Comparison of ENCODE assay signal across 8 cellular contexts in the genomic region with DNA sequence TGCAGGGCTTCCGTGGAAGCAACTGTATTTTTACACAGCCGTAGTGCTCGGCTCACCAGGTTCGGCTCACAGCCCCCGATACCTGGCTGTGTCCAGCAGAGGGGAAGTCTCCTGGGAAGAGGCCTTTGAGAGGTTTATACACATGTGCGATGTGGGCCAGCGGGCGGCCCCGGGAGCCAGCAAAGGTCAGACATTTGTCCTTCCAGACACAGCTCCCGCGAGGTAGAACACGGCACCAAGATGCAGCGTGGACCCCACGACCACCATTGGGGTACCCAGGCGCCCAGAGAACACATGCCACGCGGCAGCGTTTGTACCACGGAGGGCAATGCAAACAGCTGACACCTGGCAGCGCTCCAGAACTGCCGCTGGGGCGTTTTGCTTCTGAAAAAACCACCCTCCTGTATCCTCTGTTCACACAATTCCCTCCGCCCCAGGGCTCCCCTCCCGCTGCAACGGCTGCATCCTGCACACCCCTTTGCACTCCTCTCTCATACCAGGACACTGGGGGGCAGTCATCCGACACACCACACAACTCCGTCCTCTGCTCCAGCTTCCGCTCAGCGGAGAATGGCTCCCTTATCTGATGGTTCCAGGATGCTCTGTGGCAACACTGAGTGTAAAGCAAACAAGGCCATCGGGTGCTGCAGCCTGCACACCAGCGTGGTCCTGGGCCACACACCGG.
DNase-seq lines count a peak whose midpoint lies in the region; ATAC-seq, FAIRE-seq and TF ChIP-seq lines count a peak whose summit lies in the region.

No MANE protein-coding gene starts in this region.

- intact Hi-C loops in colonic mucosa (cut with DNase I): loop anchor here (10.0 kb wide), 1 partner anchor 122 kb away; no protein-coding TSS in a partner anchor
- intact Hi-C loops in HepG2 (cut with micrococcal nuclease; ENCODE audit: unreplicated experiment): loop anchor here (1.0 to 5.0 kb wide), 4 partner anchors 34 to 640 kb away; no protein-coding TSS in a partner anchor

- peak; percentile 86 to 91 for TF ChIP-seq EP300 in HepG2 (IDR thresholded peaks at IDR 0.05; ENCODE audit: low read depth in 2 of 2, low read length in 2 of 2)
- peak; percentile 90 for TF ChIP-seq EP300 in HepG2 (CRISPR knock-in tag; IDR thresholded peaks at IDR 0.05; ENCODE audit: borderline replicate concordance)

- DNase-seq in ACHN: peak; percentile 41
- DNase-seq in NCI-H2227 (lab: John Stamatoyannopoulos, UW; ENCODE audit: unreplicated experiment): peak; percentile 53
- peak; percentile 47 to 63 for DNase-seq in activated CD4-positive, alpha-beta T cell treated with anti-CD3 and anti-CD28 coated beads for 4 hours
- DNase-seq in colonic mucosa: peak; percentile 85
- DNase-seq in HepG2 (ENCODE audit: low spot score): peak; percentile 98
- DNase-seq in stimulated activated CD4-positive, alpha-beta T cell treated with anti-CD3 and anti-CD28 coated beads, Interleukin-2, amount 100 ng/mL, for 24 hours: peak; percentile 71 to 74
- no peak for DNase-seq in NCI-H446 (lab: John Stamatoyannopoulos, UW)

- TF ChIP-seq CTCF in colonic mucosa (IDR thresholded peaks at IDR 0.05): peak; percentile 51
- peak; percentile 99 for TF ChIP-seq CTCF in HepG2 (CRISPR knock-in tag; IDR thresholded peaks at IDR 0.05)

- H3K27me3 ChIP-seq in colonic mucosa (no peaks in the 10 kb centered on the region), HepG2 (ENCODE audit: control insufficient read depth in 1 of 2, insufficient read depth in 2 of 2, low read length in 2 of 2) (no peaks in the 10 kb centered on the region)

- H3K4me3 ChIP-seq in colonic mucosa (no peak overlapping the region), HepG2 (replicated peaks in 1 of 3; ENCODE audit: insufficient read depth in 1 of 3, low read depth in 2 of 3, low read length in 3 of 3) (peak overlapping the region in 2 of 3 experiments; percentile 18 to 60; a peak in 3 of 6 replicates)

- peak; percentile 97 for TF ChIP-seq RAD21 in HepG2 (CRISPR knock-in tag; IDR thresholded peaks at IDR 0.05)

- WGBS in HepG2 (ENCODE audit: low lambda C conversion rate): 50% methylated on average over 9 of the region's 32 CpGs

- in situ Hi-C loops in ACHN (cut with HindIII; ENCODE audit: low pct_ligation_motif_present, low pct_unique_long_range_greater_than_20kb, low sequenced_read_pairs): no loop called here
- in situ Hi-C loops in HepG2 (cut with HindIII; ENCODE audit: extremely low pct_ligation_motif_present, low pct_unique_long_range_greater_than_20kb): no loop called here

- peak overlapping the region in 1 of 2 donors; percentile 1 for H3K9ac ChIP-seq in colonic mucosa (ENCODE audit: low read depth in 2 of 2, low read length in 2 of 2)
- peak overlapping the region; percentile 75; the same call in 1 of the 2 replicates for H3K9ac ChIP-seq in HepG2 (ENCODE audit: insufficient read depth, low read depth, low read length)

- POLR2A ChIA-PET in HepG2 (lab: Yijun Ruan, JAX): interaction anchor here (1.1 to 4.1 kb wide), 19 partner anchors 25 to 389 kb away, joined by 3 to 58 read pairs (median 8); partner anchors contain the start of genes AUH and NFIL3

- H3K79me2 ChIP-seq in HepG2 (ENCODE audit: insufficient read depth, low read length): peaks cover 5% of the 10 kb centered on the region

- H3K27ac ChIP-seq in colonic mucosa (peak overlapping the region; percentile 31), HepG2 (ENCODE audit: extremely low read length, insufficient read depth, low read length) (peak overlapping the region; percentile 94)

- peak in 1 of 2 experiments; percentile 83; a peak in 2 of 4 replicates for TF ChIP-seq POLR2A in HepG2 (IDR thresholded peaks at IDR 0.05; ENCODE audit: insufficient read depth in 1 of 2, low read depth in 2 of 2, low read length in 2 of 2)

- ATAC-seq in GM21825 (IDR thresholded peaks at IDR 0.05; ENCODE audit: unreplicated experiment) (peak; percentile 51), HepG2 (peak; percentile 97)

- H2AFZ ChIP-seq in HepG2 (ENCODE audit: low read length): no peak overlapping the region

- no peaks in the 10 kb centered on the region for H3K9me3 ChIP-seq in colonic mucosa
- H3K9me3 ChIP-seq in HepG2 (ENCODE audit: low read length): no peaks in the 10 kb centered on the region

- H3K4me1 ChIP-seq in colonic mucosa (peaks cover 7% of the 10 kb centered on the region), HepG2 (ENCODE audit: insufficient read depth, low read length) (peaks cover 62% of the 10 kb centered on the region)

- CTCF ChIA-PET in HepG2 (lab: Yijun Ruan, JAX; ENCODE audit: low intra/inter-chr PET ratio, low total read pairs): interaction anchor here (1.0 to 1.5 kb wide), 3 partner anchors 53 to 396 kb away, joined by 3 to 4 read pairs (median 3); no protein-coding TSS in a partner anchor

- peak overlapping the region; percentile 84 for H3K4me2 ChIP-seq in HepG2 (ENCODE audit: low read depth, low read length)

- H3K36me3 ChIP-seq in colonic mucosa (no peaks in the 10 kb centered on the region), HepG2 (replicated peaks in 1 of 2; ENCODE audit: control insufficient read depth in 1 of 2, insufficient read depth in 2 of 2, low read length in 2 of 2) (no peaks in the 10 kb centered on the region)

- H4K20me1 ChIP-seq in HepG2 (ENCODE audit: insufficient read depth, low read length): no peaks in the 10 kb centered on the region

- TSS peak; percentile 63 for BruUV-seq in HepG2 (replicated peaks; lab: Mats Ljungman, UMichigan)

- peak; percentile 96 for FAIRE-seq in HepG2 (lab: Jason Lieb, UNC)

TF ChIP-seq in HepG2, 621 proteins besides CTCF, POLR2A, EP300 and RAD21 (continues in another document):
- TF ChIP-seq ZUFSP (CRISPR knock-in tag; IDR thresholded peaks at IDR 0.05; ENCODE audit: borderline replicate concordance) (no peak), NFIC (IDR thresholded peaks at IDR 0.05; ENCODE audit: low read length) (no peak), HNF4A (CRISPR knock-in tag; IDR thresholded peaks at IDR 0.05) (peak; percentile 86), ZNF577 (CRISPR knock-in tag; IDR thresholded peaks at IDR 0.05; ENCODE audit: borderline replicate concordance, low read depth) (0 out of 2 replicates have a peak, but pooled peaks have one; percentile 21), ZNF205 (CRISPR knock-in tag; IDR thresholded peaks at IDR 0.05) (peak; percentile 92), DMTF1 (CRISPR knock-in tag; IDR thresholded peaks at IDR 0.05) (no peak), SIX4 (CRISPR knock-in tag; IDR thresholded peaks at IDR 0.05) (peak; percentile 80), ASH2L (IDR thresholded peaks at IDR 0.05; ENCODE audit: insufficient read length, low read depth, low read length) (no peak), TAF15 (IDR thresholded peaks at IDR 0.05; ENCODE audit: low read depth, low read length, poor library complexity, severe bottlenecking) (no peak), ZNF556 (CRISPR knock-in tag; IDR thresholded peaks at IDR 0.05; ENCODE audit: borderline replicate concordance) (peak; percentile 93; the same call in 1 of the 2 replicates), ZNF570 (CRISPR knock-in tag; IDR thresholded peaks at IDR 0.05; ENCODE audit: borderline replicate concordance) (no peak)

Comparison
In these comparisons a context has a peak if more than half of its experiments do, and no peak if none do; other contexts are left out.
1. DNase-seq: peak in ACHN (single experiment), NCI-H2227 (single experiment), activated CD4-positive, alpha-beta T cell treated with anti-CD3 and anti-CD28 coated beads for 4 hours (2 of 2), colonic mucosa (single experiment), HepG2 (single experiment) and stimulated activated CD4-positive, alpha-beta T cell treated with anti-CD3 and anti-CD28 coated beads, Interleukin-2, amount 100 ng/mL, for 24 hours (2 of 2); none in NCI-H446 (0 of 2).